In the genomic region with DNA sequence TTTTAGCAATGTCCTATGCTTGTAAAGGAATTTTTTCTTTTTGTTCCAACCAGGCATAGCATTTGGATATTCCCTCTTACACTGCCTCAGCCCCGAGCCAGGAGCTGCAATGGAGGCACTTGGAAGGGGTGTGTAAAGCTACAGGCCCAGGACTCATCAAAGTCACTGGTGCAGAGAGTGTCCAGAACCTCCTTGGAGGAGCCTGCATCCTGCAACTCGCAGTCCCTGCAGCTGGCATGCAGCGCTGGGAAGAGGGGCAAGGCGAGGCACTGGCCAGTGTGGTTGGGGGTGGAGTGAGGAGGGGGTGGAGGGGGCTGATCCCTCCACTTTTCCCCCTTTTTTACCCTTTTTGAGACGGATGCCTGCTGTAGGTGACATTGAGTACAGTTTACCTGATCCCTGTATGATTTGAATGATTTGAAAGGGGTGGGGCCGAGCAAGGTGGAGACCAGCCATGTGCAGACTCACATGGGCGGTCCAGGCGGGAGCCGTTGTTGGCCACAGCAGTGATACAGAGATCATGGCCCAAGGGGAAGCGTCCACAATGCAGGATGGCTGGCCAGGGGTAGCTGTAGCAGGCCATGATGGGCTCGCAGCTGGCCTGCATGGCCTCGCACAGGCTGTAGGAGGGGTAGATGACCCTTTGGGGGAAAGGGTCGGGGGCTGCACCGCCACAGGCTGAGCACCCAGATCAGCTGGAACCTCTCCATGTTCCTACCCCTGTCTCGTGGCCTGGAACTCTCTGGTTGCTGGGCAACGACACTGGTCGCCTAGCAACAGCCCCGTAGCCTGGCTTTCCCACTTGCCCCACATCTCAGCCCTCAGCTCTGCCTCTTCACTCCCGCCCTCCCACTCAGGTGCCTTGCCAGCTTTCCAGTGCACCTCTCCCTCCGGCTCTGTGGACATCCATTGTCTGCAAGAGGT, we compare ENCODE assay signal across 13 cellular contexts. TPM values are rescaled to one million over a fixed set of nuclear protein-coding genes. Genes with fewer than 3 reads are reported as not detected.
DNase-seq lines count a peak whose midpoint lies in the region; ATAC-seq and TF ChIP-seq lines count a peak whose summit lies in the region.
"Had no signal": no experiment of that assay in that cellular context is flagged by ENCODE, and none has a peak within 500 bp of the region (broad histone marks: within the 10 kb centered on the region; RNA-seq: fewer than 3 reads in every experiment).

No MANE protein-coding gene starts in this region.

- H3K36me3 Mint-ChIP-seq in T-helper 2 cell treated with Interferon-gamma antibody and Interleukin-4, amounts not matched to agents 5 μg/mL and 100 μg/mL, for 36 hours (ENCODE audit: low read depth): peaks cover 5% of the 10 kb centered on the region
- H3K36me3 Mint-ChIP-seq in stimulated activated naive B cell treated with anti-CD40 and anti-IgM and Interleukin-4, amounts not matched to agents 10 μg/mL and 1 μg/mL and 100 μg/mL, for 72 hours: peaks cover 20 to 21% of the 10 kb centered on the region in 2 donors
- peaks cover 12% of the 10 kb centered on the region for H3K36me3 Mint-ChIP-seq in endothelial cell (ENCODE audit: low read depth, unreplicated experiment)
- H3K36me3 Mint-ChIP-seq: activated naive CD4-positive, alpha-beta T cell treated with anti-CD3 and anti-CD28 coated beads, Interleukin-2, amount 50 U/mL, for 72 hours had no signal

- intact Hi-C loops in head of caudate nucleus (cut with DNase I): no loop called here

- no peaks in the 10 kb centered on the region for H3K27me3 Mint-ChIP-seq in T-helper 2 cell treated with Interferon-gamma antibody and Interleukin-4, amounts not matched to agents 5 μg/mL and 100 μg/mL, for 36 hours (ENCODE audit: low read depth)
- H3K27me3 Mint-ChIP-seq in stimulated activated naive B cell treated with anti-CD40 and anti-IgM and Interleukin-4, amounts not matched to agents 10 μg/mL and 1 μg/mL and 100 μg/mL, for 72 hours: no peaks in the 10 kb centered on the region
- H3K27me3 Mint-ChIP-seq in endothelial cell (ENCODE audit: unreplicated experiment): peaks cover 2% of the 10 kb centered on the region

- DNase-seq in T-helper 2 cell treated with Interferon-gamma antibody and Interleukin-4, amounts not matched to agents 5 μg/mL and 100 μg/mL, for 36 hours (ENCODE audit: low spot score): no peak
- no peak for DNase-seq in T-helper 2 cell
- peak; percentile 32 for DNase-seq in NCI-H69 (lab: John Stamatoyannopoulos, UW)
- DNase-seq in head of caudate nucleus: peak; percentile 58 to 91 (median 78)
- no peak for DNase-seq in stimulated activated naive B cell treated with anti-CD40 and anti-IgM and Interleukin-4, amounts not matched to agents 10 μg/mL and 1 μg/mL and 100 μg/mL, for 72 hours
- no peak for DNase-seq in AG08395 (ENCODE audit: low spot score)
- no peak for DNase-seq in endothelial cell (ENCODE audit: low spot score)
- no peak for DNase-seq in activated CD4-positive, alpha-beta T cell treated with anti-CD3 and anti-CD28 coated beads for 4 hours
- DNase-seq: colonic mucosa; esophagus squamous epithelium; NK-92 treated with Interleukin-12 subunit alpha and Interleukin-12 subunit beta, amount 100 ng/mL, for 24 hours; SIG-M5 had no signal

- no peaks in the 10 kb centered on the region for H3K9me3 Mint-ChIP-seq in T-helper 2 cell treated with Interferon-gamma antibody and Interleukin-4, amounts not matched to agents 5 μg/mL and 100 μg/mL, for 36 hours
- no peaks in the 10 kb centered on the region for H3K9me3 Mint-ChIP-seq in stimulated activated naive B cell treated with anti-CD40 and anti-IgM and Interleukin-4, amounts not matched to agents 10 μg/mL and 1 μg/mL and 100 μg/mL, for 72 hours
- no peaks in the 10 kb centered on the region for H3K9me3 Mint-ChIP-seq in endothelial cell (ENCODE audit: unreplicated experiment)
- H3K9me3 Mint-ChIP-seq: activated naive CD4-positive, alpha-beta T cell treated with anti-CD3 and anti-CD28 coated beads, Interleukin-2, amount 50 U/mL, for 72 hours had no signal

- TF ChIP-seq CTCF in endothelial cell (IDR thresholded peaks at IDR 0.05; ENCODE audit: unreplicated experiment): no peak

- H3K4me3 Mint-ChIP-seq in T-helper 2 cell treated with Interferon-gamma antibody and Interleukin-4, amounts not matched to agents 5 μg/mL and 100 μg/mL, for 36 hours: no peak overlapping the region
- no peak overlapping the region for H3K4me3 Mint-ChIP-seq in stimulated activated naive B cell treated with anti-CD40 and anti-IgM and Interleukin-4, amounts not matched to agents 10 μg/mL and 1 μg/mL and 100 μg/mL, for 72 hours
- H3K4me3 Mint-ChIP-seq in endothelial cell (ENCODE audit: unreplicated experiment): no peak overlapping the region

- ATAC-seq in stimulated activated naive B cell treated with anti-CD40 and anti-IgM and Interleukin-4, amounts not matched to agents 10 μg/mL and 1 μg/mL and 100 μg/mL, for 72 hours (replicated peaks): no peak
- ATAC-seq: activated naive CD4-positive, alpha-beta T cell treated with anti-CD3 and anti-CD28 coated beads, Interleukin-2, amount 50 U/mL, for 72 hours had no signal

- H3K4me1 Mint-ChIP-seq in T-helper 2 cell treated with Interferon-gamma antibody and Interleukin-4, amounts not matched to agents 5 μg/mL and 100 μg/mL, for 36 hours (ENCODE audit: low read depth): peaks cover 14% of the 10 kb centered on the region
- H3K4me1 Mint-ChIP-seq in stimulated activated naive B cell treated with anti-CD40 and anti-IgM and Interleukin-4, amounts not matched to agents 10 μg/mL and 1 μg/mL and 100 μg/mL, for 72 hours: peaks cover 7 to 15% of the 10 kb centered on the region in 2 donors
- H3K4me1 Mint-ChIP-seq in endothelial cell (ENCODE audit: unreplicated experiment): no peaks in the 10 kb centered on the region

- peak overlapping the region; percentile 20 for H3K27ac Mint-ChIP-seq in T-helper 2 cell treated with Interferon-gamma antibody and Interleukin-4, amounts not matched to agents 5 μg/mL and 100 μg/mL, for 36 hours
- H3K27ac Mint-ChIP-seq in stimulated activated naive B cell treated with anti-CD40 and anti-IgM and Interleukin-4, amounts not matched to agents 10 μg/mL and 1 μg/mL and 100 μg/mL, for 72 hours: peak overlapping the region; percentile 62
- no peak overlapping the region for H3K27ac Mint-ChIP-seq in endothelial cell (ENCODE audit: unreplicated experiment)

RNA-seq across cellular contexts. Expression of a gene that starts 7.9 kb away (rescaled TPM):
- total RNA-seq in endothelial cell (ENCODE audit: unreplicated experiment): 9.3 TPM

RNA-seq across cellular contexts. Expression of a gene that starts 9.2 kb away (rescaled TPM):
- total RNA-seq in endothelial cell (ENCODE audit: unreplicated experiment): 148 TPM

RNA-seq across cellular contexts. Expression of a gene that starts 20.4 kb away (rescaled TPM):
- 27.8 TPM for total RNA-seq in endothelial cell (ENCODE audit: unreplicated experiment)

RNA-seq across cellular contexts. Expression of a gene that starts 23.9 kb away (rescaled TPM):
- total RNA-seq in endothelial cell (ENCODE audit: unreplicated experiment): 32.3 TPM

RNA-seq across cellular contexts. Expression of a gene that starts 31.2 kb away (rescaled TPM):
- total RNA-seq in endothelial cell (ENCODE audit: unreplicated experiment): 111 TPM

Comparison
In these comparisons a context has a peak if more than half of its experiments do, and no peak if none do; other contexts are left out.
1. DNase-seq: peak in NCI-H69 (single experiment) and head of caudate nucleus (42 of 42); none in T-helper 2 cell treated with Interferon-gamma antibody and Interleukin-4, amounts not matched to agents 5 μg/mL and 100 μg/mL, for 36 hours (single experiment), T-helper 2 cell (0 of 5), stimulated activated naive B cell treated with anti-CD40 and anti-IgM and Interleukin-4, amounts not matched to agents 10 μg/mL and 1 μg/mL and 100 μg/mL, for 72 hours (single experiment), AG08395 (single experiment), endothelial cell (single experiment) and activated CD4-positive, alpha-beta T cell treated with anti-CD3 and anti-CD28 coated beads for 4 hours (0 of 2).